ENCODE assay signal across 15 cellular contexts in genomic region chr12:92079054-92079385, GRCh38.
DNase-seq lines count a peak whose midpoint lies in the region; ATAC-seq, FAIRE-seq and TF ChIP-seq lines count a peak whose summit lies in the region.
"Had no signal": no experiment of that assay in that cellular context is flagged by ENCODE, and none has a peak within 500 bp of the region (broad histone marks: within the 10 kb centered on the region; RNA-seq: fewer than 3 reads in every experiment).

No MANE protein-coding gene starts in this region.

- DNase-seq in AG20443 (ENCODE audit: low spot score) (peak; percentile 23), GM23248 (peak; percentile 65), K562 (ENCODE audit: extremely low read depth in 1 of 4, low spot score in 3 of 4) (no peak), glutamatergic neuron (no peak), NCI-H2227 treated with DMSO at 0.1 percent for 48 hours (lab: John Stamatoyannopoulos, UW) (no peak), prostate gland (ENCODE audit: low spot score) (no peak)
- DNase-seq in naive thymus-derived CD4-positive, alpha-beta T cell: no peak
- DNase-seq: activated CD4-positive, CD25-positive, alpha-beta regulatory T cell; anterior cingulate cortex; GF-D8; NCI-H2171 had no signal

- peak overlapping the region; percentile 48 to 96 (median 90) for H3K27ac Mint-ChIP-seq in naive thymus-derived CD4-positive, alpha-beta T cell
- no peak overlapping the region for H3K27ac Mint-ChIP-seq in glutamatergic neuron (ENCODE audit: unreplicated experiment)

- POLR2A ChIA-PET in K562 (lab: Yijun Ruan, JAX): no interaction called here
- POLR2A ChIA-PET in naive thymus-derived CD4-positive, alpha-beta T cell (lab: Charles Lee): no interaction called here

- H3K9ac ChIP-seq in GM23248 (peak overlapping the region; percentile 74), K562 (ENCODE audit: insufficient read depth in 1 of 2, low read depth in 2 of 2, low read length in 2 of 2) (no peak overlapping the region)

- CTCF ChIA-PET in K562 (lab: Yijun Ruan, JAX; ENCODE audit: low intra/inter-chr PET ratio): no interaction called here
- CTCF ChIA-PET in naive thymus-derived CD4-positive, alpha-beta T cell (lab: Charles Lee): no interaction called here

- in situ Hi-C loops in GM23248 (cut with MboI) (no loop called here), K562 (cut with MboI) (no loop called here)

- no peak for TF ChIP-seq POLR2A in K562 (conservative IDR thresholded peaks at IDR 0.05)
- TF ChIP-seq POLR2A in prostate gland (IDR thresholded peaks at IDR 0.05): no peak

- H4K20me1 ChIP-seq in GM23248 (ENCODE audit: insufficient read depth): no peaks in the 10 kb centered on the region
- no peaks in the 10 kb centered on the region for H4K20me1 ChIP-seq in K562 (replicated peaks; ENCODE audit: control insufficient read depth, insufficient read depth, low read length)

- no peak for TF ChIP-seq RAD21 in K562 (CRISPR knock-in tag; conservative IDR thresholded peaks at IDR 0.05 in 1 of 2, IDR thresholded peaks at IDR 0.05 in 1 of 2)

- peak overlapping the region; percentile 97 for H3K27ac ChIP-seq in GM23248
- H3K27ac ChIP-seq in K562 (ENCODE audit: extremely low read depth, low read depth, low read length): no peak overlapping the region; the same call in 2 of the 3 replicates
- H3K27ac ChIP-seq in naive thymus-derived CD4-positive, alpha-beta T cell (ENCODE audit: low read depth, low read length): peak overlapping the region; percentile 5
- H3K27ac ChIP-seq in prostate gland: no peak overlapping the region
- H3K27ac ChIP-seq: C4-2B had no signal

- H3F3A ChIP-seq in GM23248 (ENCODE audit: insufficient read depth): peaks cover 68% of the 10 kb centered on the region

- peaks cover 37 to 92% (median 85%) of the 10 kb centered on the region in 7 donors for H3K4me1 Mint-ChIP-seq in naive thymus-derived CD4-positive, alpha-beta T cell
- peaks cover 20% of the 10 kb centered on the region for H3K4me1 Mint-ChIP-seq in glutamatergic neuron (ENCODE audit: low read depth, unreplicated experiment)

- no peaks in the 10 kb centered on the region for H3K9me1 ChIP-seq in K562 (ENCODE audit: control insufficient read depth, insufficient read depth, low read length)

- no peaks in the 10 kb centered on the region for H3K9me3 ChIP-seq in GM23248 (ENCODE audit: low read depth)
- no peaks in the 10 kb centered on the region for H3K9me3 ChIP-seq in K562 (replicated peaks; ENCODE audit: control insufficient read depth, insufficient read depth, low read depth, low read length)
- no peaks in the 10 kb centered on the region for H3K9me3 ChIP-seq in naive thymus-derived CD4-positive, alpha-beta T cell (ENCODE audit: control insufficient read depth in 2 of 3, low read length in 3 of 3)
- H3K9me3 ChIP-seq in prostate gland: no peaks in the 10 kb centered on the region
- H3K9me3 ChIP-seq: gastroesophageal sphincter, HAP-1 had no signal

- no peak for ATAC-seq in K562
- ATAC-seq in naive thymus-derived CD4-positive, alpha-beta T cell: no peak
- ATAC-seq in GM18511 (IDR thresholded peaks at IDR 0.05; ENCODE audit: unreplicated experiment): no peak

- peaks cover 0 to 5% (median 0%) of the 10 kb centered on the region in 11 donors for H3K9me3 Mint-ChIP-seq in naive thymus-derived CD4-positive, alpha-beta T cell
- peaks cover 3% of the 10 kb centered on the region for H3K9me3 Mint-ChIP-seq in glutamatergic neuron (ENCODE audit: unreplicated experiment)

- no peak for FAIRE-seq in K562 (lab: Jason Lieb, UNC)

- intact Hi-C loops in K562 (cut with micrococcal nuclease): loop anchor here (5.0 kb wide), 1 partner anchor 63 kb away; no protein-coding TSS in a partner anchor
- intact Hi-C loops in naive thymus-derived CD4-positive, alpha-beta T cell (cut with micrococcal nuclease): loop anchor here in 1 of 2 donors (2.0 kb wide), 1 partner anchor 202 kb away; no protein-coding TSS in a partner anchor
- intact Hi-C loops in prostate gland (cut with DNase I): no loop called here

- H3K36me3 ChIP-seq in GM23248 (ENCODE audit: low read depth) (no peaks in the 10 kb centered on the region), K562 (ENCODE audit: control insufficient read depth, insufficient read depth, low read length) (no peaks in the 10 kb centered on the region), prostate gland (no peaks in the 10 kb centered on the region)
- H3K36me3 ChIP-seq in naive thymus-derived CD4-positive, alpha-beta T cell (ENCODE audit: control insufficient read depth in 2 of 3, insufficient read depth in 3 of 3, low read length in 3 of 3): no peaks in the 10 kb centered on the region
- H3K36me3 ChIP-seq: gastroesophageal sphincter, HAP-1 had no signal

- peak overlapping the region in 9 of 10 donors; percentile 12 to 88 (median 51) for H3K4me3 Mint-ChIP-seq in naive thymus-derived CD4-positive, alpha-beta T cell
- H3K4me3 Mint-ChIP-seq in glutamatergic neuron (ENCODE audit: unreplicated experiment): no peak overlapping the region

- TF ChIP-seq CTCF in K562 (IDR thresholded peaks at IDR 0.05 in 2 of 3, conservative IDR thresholded peaks at IDR 0.05 in 1 of 3; ENCODE audit: insufficient read depth in 2 of 3, low read depth in 1 of 3, low read length in 3 of 3): no peak
- TF ChIP-seq CTCF in glutamatergic neuron (IDR thresholded peaks at IDR 0.05; ENCODE audit: partially characterized antibody, unreplicated experiment): no peak
- TF ChIP-seq CTCF in prostate gland (IDR thresholded peaks at IDR 0.05): no peak

- H3K4me2 ChIP-seq in GM23248 (ENCODE audit: unreplicated experiment) (peak overlapping the region; percentile 63), K562 (ENCODE audit: insufficient read depth, low read length) (no peak overlapping the region)

- H3K27me3 ChIP-seq in GM23248 (replicated peaks; ENCODE audit: insufficient read depth) (no peaks in the 10 kb centered on the region), K562 (ENCODE audit: control insufficient read depth in 2 of 2, insufficient read depth in 2 of 2, low read length in 2 of 2) (no peaks in the 10 kb centered on the region), prostate gland (replicated peaks; ENCODE audit: insufficient read depth) (no peaks in the 10 kb centered on the region)
- no peaks in the 10 kb centered on the region for H3K27me3 ChIP-seq in naive thymus-derived CD4-positive, alpha-beta T cell (ENCODE audit: control insufficient read depth in 2 of 2, insufficient read depth in 2 of 2, low read length in 2 of 2)
- H3K27me3 ChIP-seq: gastroesophageal sphincter had no signal

- TF ChIP-seq EP300 in K562 (IDR thresholded peaks at IDR 0.05; ENCODE audit: low read length): no peak

- H2AFZ ChIP-seq in GM23248: no peak overlapping the region
- peak overlapping the region; percentile 25; the same call in 1 of the 2 replicates for H2AFZ ChIP-seq in K562 (ENCODE audit: low read depth, low read length)

- H3K27me3 Mint-ChIP-seq in naive thymus-derived CD4-positive, alpha-beta T cell: no peaks in the 10 kb centered on the region
- peaks cover 4% of the 10 kb centered on the region for H3K27me3 Mint-ChIP-seq in glutamatergic neuron (ENCODE audit: unreplicated experiment)

- H3K4me3 ChIP-seq in GM23248 (peak overlapping the region; percentile 39; the same call in 1 of the 2 replicates), K562 (no peak overlapping the region), prostate gland (no peak overlapping the region)
- no peak overlapping the region for H3K4me3 ChIP-seq in naive thymus-derived CD4-positive, alpha-beta T cell (ENCODE audit: low read length)
- H3K4me3 ChIP-seq: gastroesophageal sphincter, HAP-1 had no signal

- BruUV-seq in K562 (replicated peaks; lab: Mats Ljungman, UMichigan): no TSS peak

- peaks cover 0 to 17% (median 9%) of the 10 kb centered on the region in 5 donors for H3K36me3 Mint-ChIP-seq in naive thymus-derived CD4-positive, alpha-beta T cell
- no peaks in the 10 kb centered on the region for H3K36me3 Mint-ChIP-seq in glutamatergic neuron (ENCODE audit: unreplicated experiment)

- H3K79me2 ChIP-seq in GM23248 (ENCODE audit: insufficient read depth) (no peaks in the 10 kb centered on the region), K562 (ENCODE audit: control insufficient read depth, insufficient read depth, low read length) (no peaks in the 10 kb centered on the region)

- H3K4me1 ChIP-seq in GM23248 (ENCODE audit: insufficient read depth) (peaks cover 71% of the 10 kb centered on the region), K562 (replicated peaks in 1 of 2; ENCODE audit: control insufficient read depth in 2 of 2, insufficient read depth in 2 of 2, low read length in 2 of 2) (peaks cover 0 to 49% of the 10 kb centered on the region in 2 experiments; a peak in 3 of 5 replicates), prostate gland (replicated peaks) (no peaks in the 10 kb centered on the region)
- peaks cover 10 to 46% of the 10 kb centered on the region in 2 donors for H3K4me1 ChIP-seq in naive thymus-derived CD4-positive, alpha-beta T cell (ENCODE audit: control insufficient read depth in 2 of 2, insufficient read depth in 2 of 2, low read length in 2 of 2)

- no peaks in the 10 kb centered on the region for H3K9me2 ChIP-seq in GM23248 (ENCODE audit: insufficient read depth)

TF ChIP-seq in K562, 482 proteins besides CTCF, POLR2A, EP300 and RAD21 (continues in another document):
- TF ChIP-seq ZNF175 (CRISPR knock-in tag; IDR thresholded peaks at IDR 0.05; ENCODE audit: low read depth) (no peak), HBP1 (CRISPR knock-in tag; IDR thresholded peaks at IDR 0.05) (no peak), ARID1B (IDR thresholded peaks at IDR 0.05) (no peak)

Comparison
In these comparisons a context has a peak if more than half of its experiments do, and no peak if none do; other contexts are left out.
1. DNase-seq: peak in AG20443 (single experiment) and GM23248 (single experiment); none in K562 (0 of 4), naive thymus-derived CD4-positive, alpha-beta T cell (0 of 9), glutamatergic neuron (single experiment), NCI-H2227 treated with DMSO at 0.1 percent for 48 hours (single experiment) and prostate gland (single experiment).
2. H3K27ac ChIP-seq: peak in GM23248 (single experiment) and naive thymus-derived CD4-positive, alpha-beta T cell (single experiment); none in K562 (single experiment) and prostate gland (0 of 2).